ENCODE assay signal across 1 cellular context in the genomic region with DNA sequence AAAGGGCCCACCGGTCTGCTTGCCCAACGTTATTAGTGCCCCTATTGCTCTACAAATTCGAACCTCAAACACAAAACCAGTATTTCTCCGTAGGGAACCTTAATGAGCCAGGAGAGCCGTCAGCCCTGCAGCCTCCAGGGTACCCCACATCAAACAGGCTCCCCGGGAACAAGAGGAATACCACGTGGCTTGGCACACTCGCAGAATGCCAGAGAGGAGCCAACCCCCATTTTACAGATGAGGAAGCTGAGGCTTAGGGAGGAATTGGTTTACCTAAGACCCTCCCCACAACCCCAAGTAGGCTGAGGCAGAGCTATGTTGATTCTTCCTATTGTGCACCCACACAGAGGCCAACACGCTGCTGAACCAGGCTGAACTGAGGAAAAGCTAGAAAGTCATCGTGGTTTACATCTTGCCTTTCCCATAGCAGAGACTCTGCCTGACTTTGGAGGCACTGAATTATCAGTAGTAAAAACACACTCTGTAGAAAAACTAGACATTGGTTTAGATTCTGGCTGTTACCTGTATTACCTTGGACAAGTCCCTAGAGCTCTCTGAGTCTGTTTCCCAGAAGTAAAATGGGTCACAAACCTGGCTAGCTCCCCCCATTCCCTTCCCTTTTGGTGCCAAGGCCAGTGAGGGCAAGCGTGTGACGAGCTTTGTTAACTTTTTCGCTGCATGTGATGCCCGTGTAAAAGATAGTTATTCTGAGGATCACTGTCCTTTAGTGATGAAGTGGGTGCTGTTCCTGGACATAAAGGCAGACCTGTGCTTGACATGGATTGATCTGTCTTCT.
TF ChIP-seq lines count a peak whose summit lies in the region.

No MANE protein-coding gene starts in this region.

TF ChIP-seq in A549, 52 proteins besides CTCF, POLR2A, EP300 and RAD21 (continued from another document):
- TF ChIP-seq ESRRA (IDR thresholded peaks at IDR 0.05; ENCODE audit: borderline replicate concordance, low read length) = no peak
- TF ChIP-seq RNF2 (IDR thresholded peaks at IDR 0.05; ENCODE audit: borderline replicate concordance, low read depth) = no peak
- no peak for TF ChIP-seq HOXB13 (CRISPR knock-in tag; IDR thresholded peaks at IDR 0.05; ENCODE audit: low read depth)
- TF ChIP-seq, protein P1, sequence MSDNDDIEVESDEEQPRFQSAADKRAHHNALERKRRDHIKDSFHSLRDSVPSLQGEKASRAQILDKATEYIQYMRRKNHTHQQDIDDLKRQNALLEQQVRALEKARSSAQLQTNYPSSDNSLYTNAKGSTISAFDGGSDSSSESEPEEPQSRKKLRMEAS (IDR thresholded peaks at IDR 0.05) = peak; percentile 40
- no peak for TF ChIP-seq FOXS1 (CRISPR knock-in tag; IDR thresholded peaks at IDR 0.05)
- TF ChIP-seq HOXA7 (CRISPR knock-in tag; IDR thresholded peaks at IDR 0.05) = no peak
